In genomic region chr7:138982204-138982623, GRCh38 we compare ENCODE assay signal across 8 cellular contexts. TPM values are rescaled to one million over a fixed set of nuclear protein-coding genes. Genes with fewer than 3 reads are reported as not detected.
DNase-seq lines count a peak whose midpoint lies in the region; ATAC-seq, FAIRE-seq and TF ChIP-seq lines count a peak whose summit lies in the region.

No MANE protein-coding gene starts in this region.

- no peaks in the 10 kb centered on the region for H3K9me3 Mint-ChIP-seq in naive thymus-derived CD8-positive, alpha-beta T cell

- no peaks in the 10 kb centered on the region for H3K36me3 ChIP-seq in BLaER1 treated with 17β-estradiol and CSF1 and Interleukin-3, amounts not matched to agents 10 nM and 100 nM
- H3K36me3 ChIP-seq in Loucy (ENCODE audit: insufficient read depth, low read length), result no peaks in the 10 kb centered on the region
- no peaks in the 10 kb centered on the region for H3K36me3 ChIP-seq in mucosa of descending colon (ENCODE audit: low read depth)

- peak overlapping the region; percentile 86 to 99 (median 96) for H3K4me2 ChIP-seq in BLaER1 treated with 17β-estradiol and CSF1 and Interleukin-3, amounts not matched to agents 10 nM and 100 nM
- peak overlapping the region; percentile 44 for H3K4me2 ChIP-seq in Loucy (ENCODE audit: low read depth, low read length, poor library complexity, severe bottlenecking)

- H3F3A ChIP-seq in Loucy (ENCODE audit: low read depth), result no peaks in the 10 kb centered on the region; the same call in 1 of the 2 replicates

- peak overlapping the region in 5 of 10 donors; percentile 4 to 67 (median 23) for H3K27ac Mint-ChIP-seq in naive thymus-derived CD8-positive, alpha-beta T cell

- H3K27me3 Mint-ChIP-seq in naive thymus-derived CD8-positive, alpha-beta T cell, result peaks cover 16 to 46% (median 24%) of the 10 kb centered on the region in 5 donors

- DNase-seq in choroid plexus epithelial cell (ENCODE audit: low read depth) (no peak), mucosa of descending colon (no peak), GM12892 (ENCODE audit: insufficient read length) (no peak), GM19240 (ENCODE audit: insufficient read length, low spot score) (no peak)
- no peak for DNase-seq in naive thymus-derived CD8-positive, alpha-beta T cell

- no peaks in the 10 kb centered on the region for H3K36me3 Mint-ChIP-seq in naive thymus-derived CD8-positive, alpha-beta T cell

- no peak for TF ChIP-seq POLR2A in GM12892 (IDR thresholded peaks at IDR 0.05; ENCODE audit: low read depth, low read length)

- TF ChIP-seq CTCF in Loucy (conservative IDR thresholded peaks at IDR 0.05; ENCODE audit: low read length), result no peak
- TF ChIP-seq CTCF in choroid plexus epithelial cell (conservative IDR thresholded peaks at IDR 0.05; ENCODE audit: low read depth, low read length), result no peak
- TF ChIP-seq CTCF in mucosa of descending colon (IDR thresholded peaks at IDR 0.05), result no peak

- intact Hi-C loops in mucosa of descending colon (cut with DNase I, micrococcal nuclease), result no loop called here

- POLR2A ChIA-PET in naive thymus-derived CD8-positive, alpha-beta T cell (lab: Charles Lee), result interaction anchor here (2.1 kb wide), 1 partner anchor 96 kb away, joined by 11 read pairs; no protein-coding TSS in a partner anchor

- ATAC-seq in naive thymus-derived CD8-positive, alpha-beta T cell, result no peak
- ATAC-seq in GM21515 (IDR thresholded peaks at IDR 0.05; ENCODE audit: unreplicated experiment) (no peak), mucosa of descending colon (no peak)

- H2AFZ ChIP-seq in Loucy (ENCODE audit: low read length), result peak overlapping the region; percentile 47; the same call in 1 of the 2 replicates

- peaks cover 0 to 4% (median 3%) of the 10 kb centered on the region in 11 experiments; a peak in 12 of 22 replicates for H3K9me3 ChIP-seq in BLaER1 treated with 17β-estradiol and CSF1 and Interleukin-3, amounts not matched to agents 10 nM and 100 nM (replicated peaks in 1 of 11)
- H3K9me3 ChIP-seq in Loucy (ENCODE audit: insufficient read depth, low read depth, low read length) (no peaks in the 10 kb centered on the region), mucosa of descending colon (no peaks in the 10 kb centered on the region)

- H3K27ac ChIP-seq in BLaER1 treated with 17β-estradiol and CSF1 and Interleukin-3, amounts not matched to agents 10 nM and 100 nM, result no peak overlapping the region

- H3K4me1 ChIP-seq in BLaER1 treated with 17β-estradiol and CSF1 and Interleukin-3, amounts not matched to agents 10 nM and 100 nM, result peaks cover 10 to 22% (median 14%) of the 10 kb centered on the region in 10 experiments
- H3K4me1 ChIP-seq in Loucy (ENCODE audit: insufficient read depth, low read length, poor library complexity, severe bottlenecking) (peaks cover 36% of the 10 kb centered on the region), mucosa of descending colon (ENCODE audit: low read depth) (peaks cover 4% of the 10 kb centered on the region)

- no peaks in the 10 kb centered on the region for H3K9me2 ChIP-seq in Loucy (replicated peaks; ENCODE audit: low read depth, low read length)

- H3K4me3 ChIP-seq in BLaER1 treated with 17β-estradiol and CSF1 and Interleukin-3, amounts not matched to agents 10 nM and 100 nM, result peak overlapping the region; percentile 76 to 94 (median 84)
- H3K4me3 ChIP-seq in Loucy (ENCODE audit: low read length, poor library complexity, severe bottlenecking) (peak overlapping the region; percentile 46), choroid plexus epithelial cell (ENCODE audit: low read depth, low read length) (peak overlapping the region; percentile 69), mucosa of descending colon (no peak overlapping the region)

- H3K27me3 ChIP-seq in BLaER1 treated with 17β-estradiol and CSF1 and Interleukin-3, amounts not matched to agents 10 nM and 100 nM, result peaks cover 4 to 24% (median 17%) of the 10 kb centered on the region in 11 experiments; a peak in 17 of 22 replicates
- no peaks in the 10 kb centered on the region for H3K27me3 ChIP-seq in Loucy (ENCODE audit: insufficient read depth, low read length, poor library complexity, severe bottlenecking)

- H3K79me2 ChIP-seq in Loucy (ENCODE audit: insufficient read depth, low read length), result peaks cover 36% of the 10 kb centered on the region

- peak overlapping the region in 9 of 11 experiments; percentile 73 to 92 (median 84); a peak in 15 of 22 replicates for H3K9ac ChIP-seq in BLaER1 treated with 17β-estradiol and CSF1 and Interleukin-3, amounts not matched to agents 10 nM and 100 nM
- H3K9ac ChIP-seq in Loucy (ENCODE audit: low read depth, low read length, poor library complexity, severe bottlenecking), result no peak overlapping the region

- peaks cover 13 to 21% (median 14%) of the 10 kb centered on the region in 4 donors for H3K4me1 Mint-ChIP-seq in naive thymus-derived CD8-positive, alpha-beta T cell

- peak overlapping the region; percentile 57 to 88 (median 73) for H3K4me3 Mint-ChIP-seq in naive thymus-derived CD8-positive, alpha-beta T cell

- no peak for FAIRE-seq in GM12892 (lab: Jason Lieb, UNC)

- H4K20me1 ChIP-seq in BLaER1 treated with 17β-estradiol and CSF1 and Interleukin-3, amounts not matched to agents 10 nM and 100 nM, result peaks cover 0 to 16% (median 0%) of the 10 kb centered on the region in 11 experiments; a peak in 6 of 22 replicates
- no peaks in the 10 kb centered on the region for H4K20me1 ChIP-seq in Loucy (ENCODE audit: insufficient read depth, low read length, poor library complexity, severe bottlenecking)

RNA-seq across cellular contexts. Expression of gene KIAA1549, which starts 1.0 kb away (rescaled TPM):
- under 1 TPM; 0.39 to 0.47 TPM for total RNA-seq in naive thymus-derived CD8-positive, alpha-beta T cell
- polyA plus RNA-seq in naive thymus-derived CD8-positive, alpha-beta T cell, result not detected
- 1 to 10 TPM; 2.0 to 4.2 (median 2.1) TPM for total RNA-seq in mucosa of descending colon
- polyA plus RNA-seq in GM12892 (2012; ENCODE audit: missing spikeins), result 0.15 TPM

RNA-seq across cellular contexts. Expression of gene ZC3HAV1L, which starts 53.6 kb away (rescaled TPM):
- total RNA-seq in naive thymus-derived CD8-positive, alpha-beta T cell, result under 1 TPM; 0.26 to 0.36 TPM
- polyA plus RNA-seq in naive thymus-derived CD8-positive, alpha-beta T cell, result under 1 TPM in 1 of 3 donors, not detected in 2; 0.23 TPM
- total RNA-seq in mucosa of descending colon, result 1 to 10 TPM; 6.0 to 9.1 (median 6.5) TPM
- 14.2 TPM for polyA plus RNA-seq in GM12892 (2012; ENCODE audit: missing spikeins)

Comparison
In these comparisons a context has a peak if more than half of its experiments do, and no peak if none do; other contexts are left out.
1. RNA of gene ZC3HAV1L, which starts 53.6 kb away (total RNA-seq): 6.0 to 9.1 TPM in mucosa of descending colon; 0.26 to 0.36 TPM in naive thymus-derived CD8-positive, alpha-beta T cell; every median in the first group is over 4 times any median in the second.